In genomic region chr3:143751643-143752178, GRCh38 we compare ENCODE assay signal across 11 cellular contexts.
DNase-seq lines count a peak whose midpoint lies in the region; ATAC-seq and FAIRE-seq lines count a peak whose summit lies in the region.
"Had no signal": no experiment of that assay in that cellular context is flagged by ENCODE, and none has a peak within 500 bp of the region (broad histone marks: within the 10 kb centered on the region; RNA-seq: fewer than 3 reads in every experiment).

No MANE protein-coding gene starts in this region.

- H3K4me3 Mint-ChIP-seq in activated T-cell treated with anti-CD3 and anti-CD28 coated beads, Interleukin-2, amount 50 U/mL, for 4 hours = peak overlapping the region; percentile 47
- peak overlapping the region; percentile 70 to 78 for H3K4me3 Mint-ChIP-seq in stimulated activated naive CD8-positive, alpha-beta T cell treated with anti-CD3 and anti-CD28 coated beads, Interleukin-15, amount 100 ng/mL, for 72 hours
- H3K4me3 Mint-ChIP-seq: nephron had no signal

- no peaks in the 10 kb centered on the region for H3K27me3 Mint-ChIP-seq in activated T-cell treated with anti-CD3 and anti-CD28 coated beads, Interleukin-2, amount 50 U/mL, for 4 hours (ENCODE audit: low read depth)
- no peaks in the 10 kb centered on the region for H3K27me3 Mint-ChIP-seq in stimulated activated naive CD8-positive, alpha-beta T cell treated with anti-CD3 and anti-CD28 coated beads, Interleukin-15, amount 100 ng/mL, for 72 hours

- peak overlapping the region; percentile 81 to 89 for H3K27ac Mint-ChIP-seq in stimulated activated naive CD8-positive, alpha-beta T cell treated with anti-CD3 and anti-CD28 coated beads, Interleukin-15, amount 100 ng/mL, for 72 hours

- H3K9me3 Mint-ChIP-seq in activated T-cell treated with anti-CD3 and anti-CD28 coated beads, Interleukin-2, amount 50 U/mL, for 4 hours = no peaks in the 10 kb centered on the region
- peaks cover 0 to 10% of the 10 kb centered on the region in 2 donors for H3K9me3 Mint-ChIP-seq in stimulated activated naive CD8-positive, alpha-beta T cell treated with anti-CD3 and anti-CD28 coated beads, Interleukin-15, amount 100 ng/mL, for 72 hours
- H3K9me3 Mint-ChIP-seq: nephron had no signal

- peaks cover 3% of the 10 kb centered on the region for H3K36me3 Mint-ChIP-seq in activated T-cell treated with anti-CD3 and anti-CD28 coated beads, Interleukin-2, amount 50 U/mL, for 4 hours (ENCODE audit: insufficient read depth)

- ATAC-seq in HG03469 (IDR thresholded peaks at IDR 0.05; ENCODE audit: unreplicated experiment) = peak; percentile 72
- peak; percentile 64 to 73 for ATAC-seq in activated T-cell treated with anti-CD3 and anti-CD28 coated beads, Interleukin-2, amount 50 U/mL, for 4 hours
- peak; percentile 83 for ATAC-seq in stimulated activated naive CD8-positive, alpha-beta T cell treated with anti-CD3 and anti-CD28 coated beads, Interleukin-15, amount 100 ng/mL, for 72 hours

- H3K4me1 Mint-ChIP-seq in activated T-cell treated with anti-CD3 and anti-CD28 coated beads, Interleukin-2, amount 50 U/mL, for 4 hours (ENCODE audit: low read depth) = peaks cover 42% of the 10 kb centered on the region
- peaks cover 30% of the 10 kb centered on the region for H3K4me1 Mint-ChIP-seq in stimulated activated naive CD8-positive, alpha-beta T cell treated with anti-CD3 and anti-CD28 coated beads, Interleukin-15, amount 100 ng/mL, for 72 hours

- FAIRE-seq in GM19239 (lab: Jason Lieb, UNC) = no peak

- DNase-seq in activated gamma-delta T cell treated with Interleukin-2 at 50 U/mL for 16 hours (peak; percentile 5), activated gamma-delta T cell (lab: John Stamatoyannopoulos, UW) (no peak), GM19239 (ENCODE audit: insufficient read length, low spot score) (no peak), SW480 (ENCODE audit: low spot score) (no peak), LoVo (ENCODE audit: low spot score) (no peak)
- DNase-seq in activated T-cell treated with anti-CD3 and anti-CD28 coated beads, Interleukin-2, amount 50 U/mL, for 4 hours = no peak
- peak; percentile 28 to 35 for DNase-seq in stimulated activated naive CD8-positive, alpha-beta T cell treated with anti-CD3 and anti-CD28 coated beads, Interleukin-15, amount 100 ng/mL, for 72 hours
- DNase-seq: GM23248, NCI-H446 treated with DMSO at 0.1 percent for 48 hours had no signal

Comparison
In these comparisons a context has a peak if more than half of its experiments do, and no peak if none do; other contexts are left out.
1. DNase-seq: peak in activated gamma-delta T cell treated with Interleukin-2 at 50 U/mL for 16 hours (single experiment) and stimulated activated naive CD8-positive, alpha-beta T cell treated with anti-CD3 and anti-CD28 coated beads, Interleukin-15, amount 100 ng/mL, for 72 hours (2 of 2); none in activated gamma-delta T cell (single experiment), activated T-cell treated with anti-CD3 and anti-CD28 coated beads, Interleukin-2, amount 50 U/mL, for 4 hours (single experiment), GM19239 (single experiment), SW480 (single experiment) and LoVo (single experiment).
2. Peak in every context shown above with its lines, with median percentiles within 50 percentile points of each other: ATAC-seq.